Comparison of ENCODE assay signal across 31 cellular contexts in genomic region chr1:60759257-60759656, GRCh38.
"Had no signal": no experiment of that assay in that cellular context is flagged by ENCODE, and none has a peak within 500 bp of the region (broad histone marks: within the 10 kb centered on the region; RNA-seq: fewer than 3 reads in every experiment).

No MANE protein-coding gene starts in this region.

- H3K4me1 Mint-ChIP-seq: activated CD4-positive, alpha-beta memory T cell treated with anti-CD3 and anti-CD28 coated beads, Interleukin-2, amount 10 ng/mL, durations not matched to agents 7 days and 5 days; activated CD4-positive, alpha-beta T cell treated with anti-CD3 and anti-CD28 coated beads, Interleukin-2, amount 10 ng/mL, durations not matched to agents 24 days and 14 days; activated naive CD4-positive, alpha-beta T cell treated with anti-CD3 and anti-CD28 coated beads, Interleukin-2, amount 10 ng/mL, durations not matched to agents 7 days and 5 days; activated naive CD8-positive, alpha-beta T cell treated with anti-CD3 and anti-CD28 coated beads, Interleukin-2, amount 10 ng/mL, durations not matched to agents 7 days and 5 days; stimulated activated effector memory CD8-positive, alpha-beta T cell treated with anti-CD3 and anti-CD28 coated beads, Interleukin-12 subunit alpha, Interleukin-12 subunit beta, amount 100 ng/mL, for 72 hours; stimulated activated naive CD8-positive, alpha-beta T cell treated with anti-CD3 and anti-CD28 coated beads, Interleukin-15, amount 100 ng/mL, for 72 hours had no signal

- H3K27me3 Mint-ChIP-seq: activated CD4-positive, alpha-beta memory T cell treated with anti-CD3 and anti-CD28 coated beads, Interleukin-2, amount 10 ng/mL, durations not matched to agents 7 days and 5 days; activated CD4-positive, alpha-beta T cell treated with anti-CD3 and anti-CD28 coated beads, Interleukin-2, amount 10 ng/mL, durations not matched to agents 24 days and 14 days; activated naive CD4-positive, alpha-beta T cell treated with anti-CD3 and anti-CD28 coated beads, Interleukin-2, amount 10 ng/mL, durations not matched to agents 7 days and 5 days; activated naive CD8-positive, alpha-beta T cell treated with anti-CD3 and anti-CD28 coated beads, Interleukin-2, amount 10 ng/mL, durations not matched to agents 7 days and 5 days; activated T-cell treated with anti-CD3 and anti-CD28 coated beads, Interleukin-2, amount 50 U/mL, for 24 hours; stimulated activated naive CD8-positive, alpha-beta T cell treated with anti-CD3 and anti-CD28 coated beads, Interleukin-15, amount 100 ng/mL, for 72 hours had no signal

- ATAC-seq: effector memory CD8-positive, alpha-beta T cell; gastroesophageal sphincter; left cardiac atrium; left ventricle myocardium superior; sciatic nerve; stimulated activated effector memory CD8-positive, alpha-beta T cell treated with anti-CD3 and anti-CD28 coated beads, Interleukin-12 subunit alpha, Interleukin-12 subunit beta, amount 100 ng/mL, for 72 hours; stimulated activated naive CD8-positive, alpha-beta T cell treated with anti-CD3 and anti-CD28 coated beads, Interleukin-15, amount 100 ng/mL, for 72 hours; T-helper 17 cell had no signal

- H3K9me3 ChIP-seq: ascending aorta, gastroesophageal sphincter, pancreas, prostate gland, vagina had no signal

- H3K9me3 Mint-ChIP-seq: activated CD4-positive, alpha-beta memory T cell treated with anti-CD3 and anti-CD28 coated beads, Interleukin-2, amount 10 ng/mL, durations not matched to agents 7 days and 5 days; activated CD4-positive, alpha-beta T cell treated with anti-CD3 and anti-CD28 coated beads, Interleukin-2, amount 10 ng/mL, durations not matched to agents 24 days and 14 days; activated naive CD4-positive, alpha-beta T cell treated with anti-CD3 and anti-CD28 coated beads, Interleukin-2, amount 10 ng/mL, durations not matched to agents 7 days and 5 days; activated naive CD8-positive, alpha-beta T cell treated with anti-CD3 and anti-CD28 coated beads, Interleukin-2, amount 10 ng/mL, durations not matched to agents 7 days and 5 days; activated T-cell treated with anti-CD3 and anti-CD28 coated beads, Interleukin-2, amount 50 U/mL, for 24 hours; brain; effector memory CD8-positive, alpha-beta T cell; nephron; stimulated activated effector memory CD8-positive, alpha-beta T cell treated with anti-CD3 and anti-CD28 coated beads, Interleukin-12 subunit alpha, Interleukin-12 subunit beta, amount 100 ng/mL, for 72 hours; stimulated activated naive CD8-positive, alpha-beta T cell treated with anti-CD3 and anti-CD28 coated beads, Interleukin-15, amount 100 ng/mL, for 72 hours; type B pancreatic cell had no signal

- H3K27me3 ChIP-seq: ascending aorta, gastroesophageal sphincter, vagina had no signal

- H3K27ac ChIP-seq: ascending aorta, gastroesophageal sphincter, pancreas, prostate gland, skin epidermis, vagina had no signal

- H3K4me3 Mint-ChIP-seq: activated CD4-positive, alpha-beta memory T cell treated with anti-CD3 and anti-CD28 coated beads, Interleukin-2, amount 10 ng/mL, durations not matched to agents 7 days and 5 days; activated CD4-positive, alpha-beta T cell treated with anti-CD3 and anti-CD28 coated beads, Interleukin-2, amount 10 ng/mL, durations not matched to agents 24 days and 14 days; activated naive CD4-positive, alpha-beta T cell treated with anti-CD3 and anti-CD28 coated beads, Interleukin-2, amount 10 ng/mL, durations not matched to agents 7 days and 5 days; activated naive CD8-positive, alpha-beta T cell treated with anti-CD3 and anti-CD28 coated beads, Interleukin-2, amount 10 ng/mL, durations not matched to agents 7 days and 5 days; activated T-cell treated with anti-CD3 and anti-CD28 coated beads, Interleukin-2, amount 50 U/mL, for 24 hours; brain; effector memory CD8-positive, alpha-beta T cell; nephron; stimulated activated effector memory CD8-positive, alpha-beta T cell treated with anti-CD3 and anti-CD28 coated beads, Interleukin-12 subunit alpha, Interleukin-12 subunit beta, amount 100 ng/mL, for 72 hours; stimulated activated naive CD8-positive, alpha-beta T cell treated with anti-CD3 and anti-CD28 coated beads, Interleukin-15, amount 100 ng/mL, for 72 hours; type B pancreatic cell had no signal

- H3K36me3 Mint-ChIP-seq: activated naive CD4-positive, alpha-beta T cell treated with anti-CD3 and anti-CD28 coated beads, Interleukin-2, amount 10 ng/mL, durations not matched to agents 7 days and 5 days; activated naive CD8-positive, alpha-beta T cell treated with anti-CD3 and anti-CD28 coated beads, Interleukin-2, amount 10 ng/mL, durations not matched to agents 7 days and 5 days; brain; stimulated activated effector memory CD8-positive, alpha-beta T cell treated with anti-CD3 and anti-CD28 coated beads, Interleukin-12 subunit alpha, Interleukin-12 subunit beta, amount 100 ng/mL, for 72 hours; type B pancreatic cell had no signal

- H3K27ac Mint-ChIP-seq: activated CD4-positive, alpha-beta memory T cell treated with anti-CD3 and anti-CD28 coated beads, Interleukin-2, amount 10 ng/mL, durations not matched to agents 7 days and 5 days; activated CD4-positive, alpha-beta T cell treated with anti-CD3 and anti-CD28 coated beads, Interleukin-2, amount 10 ng/mL, durations not matched to agents 24 days and 14 days; activated naive CD4-positive, alpha-beta T cell treated with anti-CD3 and anti-CD28 coated beads, Interleukin-2, amount 10 ng/mL, durations not matched to agents 7 days and 5 days; activated naive CD8-positive, alpha-beta T cell treated with anti-CD3 and anti-CD28 coated beads, Interleukin-2, amount 10 ng/mL, durations not matched to agents 7 days and 5 days; activated T-cell treated with anti-CD3 and anti-CD28 coated beads, Interleukin-2, amount 50 U/mL, for 24 hours; effector memory CD8-positive, alpha-beta T cell; nephron; stimulated activated effector memory CD8-positive, alpha-beta T cell treated with anti-CD3 and anti-CD28 coated beads, Interleukin-12 subunit alpha, Interleukin-12 subunit beta, amount 100 ng/mL, for 72 hours; stimulated activated naive CD8-positive, alpha-beta T cell treated with anti-CD3 and anti-CD28 coated beads, Interleukin-15, amount 100 ng/mL, for 72 hours; T-helper 17 cell; type B pancreatic cell had no signal

- DNase-seq: activated CD4-positive, alpha-beta memory T cell treated with anti-CD3 and anti-CD28 coated beads, Interleukin-2, amount 10 ng/mL, durations not matched to agents 7 days and 5 days; activated CD4-positive, alpha-beta T cell treated with anti-CD3 and anti-CD28 coated beads, Interleukin-2, amount 10 ng/mL, durations not matched to agents 24 days and 14 days; activated CD4-positive, CD25-positive, alpha-beta regulatory T cell treated with anti-CD3 and anti-CD28 coated beads, Interleukin-2, amount 50 U/mL, for 72 hours; activated CD8-positive, alpha-beta memory T cell treated with anti-CD3 and anti-CD28 coated beads, Interleukin-2, amount 50 U/mL, for 48 hours; activated gamma-delta T cell; activated naive CD4-positive, alpha-beta T cell treated with anti-CD3 and anti-CD28 coated beads, Interleukin-2, amount 10 ng/mL, durations not matched to agents 7 days and 5 days; activated naive CD8-positive, alpha-beta T cell treated with anti-CD3 and anti-CD28 coated beads, Interleukin-2, amount 10 ng/mL, durations not matched to agents 7 days and 5 days; activated T-cell treated with anti-CD3 and anti-CD28 coated beads, Interleukin-2, amount 50 U/mL, for 24 hours; cortex of kidney; effector memory CD8-positive, alpha-beta T cell; head of caudate nucleus; hippocampal formation; left cardiac atrium; left ventricle myocardium superior; retina; stimulated activated CD4-positive, alpha-beta T cell treated with anti-CD3 and anti-CD28 coated beads, Interleukin-4, amount 100 ng/mL, for 24 hours; stimulated activated naive CD8-positive, alpha-beta T cell treated with anti-CD3 and anti-CD28 coated beads, Interleukin-15, amount 100 ng/mL, for 72 hours; substantia nigra; T-helper 17 cell; T1000 had no signal
